1 cellular context compared by ENCODE assay signal in the genomic region with DNA sequence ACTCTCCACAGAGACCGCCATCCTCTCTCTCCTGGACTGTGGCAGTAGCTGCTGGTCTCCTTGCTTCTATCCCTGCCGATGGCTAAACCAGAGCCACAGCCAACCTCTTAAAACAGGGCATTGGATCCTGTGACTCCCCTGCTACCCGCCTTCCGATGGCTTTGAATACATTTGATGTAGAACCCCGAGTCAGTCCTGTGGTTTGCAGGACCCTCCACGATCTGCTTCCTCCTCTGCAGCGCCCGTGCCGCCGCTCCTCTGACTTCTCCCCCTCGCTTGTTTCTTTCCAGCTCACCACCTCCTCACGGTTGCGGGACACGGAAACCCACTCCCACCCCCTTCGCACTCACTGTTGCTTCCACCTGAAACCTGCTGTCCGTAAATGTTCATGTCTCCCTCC.
TF ChIP-seq lines count a peak whose summit lies in the region.

No MANE protein-coding gene starts in this region.

TF ChIP-seq in SK-N-SH, 30 proteins besides CTCF, POLR2A, EP300 and RAD21 (continued from another document):
- TF ChIP-seq USF2 (IDR thresholded peaks at IDR 0.05; ENCODE audit: borderline replicate concordance, low read depth, low read length) = no peak
- no peak for TF ChIP-seq USF1 (IDR thresholded peaks at IDR 0.05; ENCODE audit: borderline replicate concordance, low read depth)
- no peak for TF ChIP-seq JUND (IDR thresholded peaks at IDR 0.05)
- TF ChIP-seq, protein P1, sequence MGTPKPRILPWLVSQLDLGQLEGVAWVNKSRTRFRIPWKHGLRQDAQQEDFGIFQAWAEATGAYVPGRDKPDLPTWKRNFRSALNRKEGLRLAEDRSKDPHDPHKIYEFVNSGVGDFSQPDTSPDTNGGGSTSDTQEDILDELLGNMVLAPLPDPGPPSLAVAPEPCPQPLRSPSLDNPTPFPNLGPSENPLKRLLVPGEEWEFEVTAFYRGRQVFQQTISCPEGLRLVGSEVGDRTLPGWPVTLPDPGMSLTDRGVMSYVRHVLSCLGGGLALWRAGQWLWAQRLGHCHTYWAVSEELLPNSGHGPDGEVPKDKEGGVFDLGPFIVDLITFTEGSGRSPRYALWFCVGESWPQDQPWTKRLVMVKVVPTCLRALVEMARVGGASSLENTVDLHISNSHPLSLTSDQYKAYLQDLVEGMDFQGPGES (IDR thresholded peaks at IDR 0.05; ENCODE audit: low read depth, low read length) = no peak
- no peak for TF ChIP-seq SIN3A (IDR thresholded peaks at IDR 0.05; ENCODE audit: borderline replicate concordance, low read depth, low read length)
- no peak for TF ChIP-seq CHD2 (IDR thresholded peaks at IDR 0.05; ENCODE audit: low read length, partially characterized antibody)
- TF ChIP-seq FOSL2 (IDR thresholded peaks at IDR 0.05; ENCODE audit: borderline replicate concordance, low read depth) = no peak
- no peak for TF ChIP-seq RXRA (IDR thresholded peaks at IDR 0.05; ENCODE audit: borderline replicate concordance, low read depth)
- no peak for TF ChIP-seq ELF1 (IDR thresholded peaks at IDR 0.05)
- TF ChIP-seq YY1 (IDR thresholded peaks at IDR 0.05; ENCODE audit: low read depth) = no peak
- no peak for TF ChIP-seq MAX (IDR thresholded peaks at IDR 0.05; ENCODE audit: low read depth)
- TF ChIP-seq GATA2 (CRISPR knock-in tag; IDR thresholded peaks at IDR 0.05) = no peak
